10 cellular contexts compared by ENCODE assay signal in the genomic region with DNA sequence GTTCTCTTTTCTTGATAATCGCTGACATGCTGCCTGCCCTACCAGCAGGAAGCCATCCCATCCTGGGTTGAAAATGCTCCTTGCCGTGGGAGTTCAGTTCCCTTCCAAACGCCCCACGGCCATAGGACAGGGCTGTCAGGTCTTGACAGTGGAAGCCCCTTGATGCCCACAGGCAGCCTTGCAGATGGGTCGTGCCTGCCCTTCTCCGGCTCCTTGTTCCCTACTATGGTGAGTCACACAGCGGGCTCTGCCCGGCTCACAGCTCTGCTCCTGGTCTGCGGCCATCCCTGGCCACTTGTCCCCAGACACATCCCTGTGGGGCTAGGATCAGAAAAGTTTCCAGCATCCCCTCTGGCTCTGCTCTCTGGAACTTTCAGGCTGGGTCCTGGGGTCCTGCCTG. TPM values are rescaled to one million over a fixed set of nuclear protein-coding genes. Genes with fewer than 3 reads are reported as not detected.
"Had no signal": no experiment of that assay in that cellular context is flagged by ENCODE, and none has a peak within 500 bp of the region (broad histone marks: within the 10 kb centered on the region; RNA-seq: fewer than 3 reads in every experiment).

No MANE protein-coding gene starts in this region.

- H3K9me3 Mint-ChIP-seq: H9 had no signal

- H3K4me1 Mint-ChIP-seq: IgD-negative memory B cell had no signal

- H3K4me2 ChIP-seq: KMS-11 had no signal

- H2AFZ ChIP-seq: GM23248 had no signal

- H3K27ac ChIP-seq: GM23248, HL-60, KMS-11 had no signal

- H3K9ac ChIP-seq: GM23248, KMS-11 had no signal

- DNase-seq: GM23248, GOT3, H9, HCEC 1CT, KBM-7 had no signal

- ATAC-seq: HepG2 had no signal

- H3K4me3 Mint-ChIP-seq: H9, IgD-negative memory B cell had no signal

- H3K36me3 Mint-ChIP-seq: IgD-negative memory B cell had no signal

- H3K27ac Mint-ChIP-seq: H9, IgD-negative memory B cell had no signal

- H3K4me3 ChIP-seq: GM23248 had no signal

RNA-seq across cellular contexts. Expression of a gene that starts 31.1 kb away (rescaled TPM):
- total RNA-seq: GM23248, H9, HepG2, HT1080 had no signal
- polyA plus RNA-seq: GM23248, HepG2, IgD-negative memory B cell had no signal
